ENCODE assay signal across 19 cellular contexts in the genomic region with DNA sequence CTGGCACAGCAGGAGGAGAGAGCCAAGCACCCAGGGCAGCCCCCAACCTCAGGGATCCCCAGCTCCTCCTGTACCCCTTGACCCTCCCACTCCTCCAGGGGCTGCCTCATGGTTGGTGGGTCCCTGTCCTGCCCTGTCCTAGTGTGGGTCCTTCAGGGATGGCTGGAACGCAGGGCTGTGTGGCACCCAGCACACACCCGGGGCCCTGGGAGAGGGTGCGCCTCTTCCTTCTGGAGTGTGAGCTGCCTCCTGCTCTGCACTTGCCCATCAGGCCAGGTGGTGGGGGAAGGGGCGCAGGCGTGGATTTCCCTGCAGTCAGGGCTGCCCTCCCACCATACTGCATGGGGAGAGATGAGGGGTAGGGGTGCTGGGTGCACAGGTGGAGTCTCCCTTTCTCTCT. TPM values are rescaled to one million over a fixed set of nuclear protein-coding genes. Genes with fewer than 3 reads are reported as not detected.
"Had no signal": no experiment of that assay in that cellular context is flagged by ENCODE, and none has a peak within 500 bp of the region (broad histone marks: within the 10 kb centered on the region; RNA-seq: fewer than 3 reads in every experiment).

No MANE protein-coding gene starts in this region.

- H3K27ac Mint-ChIP-seq: activated CD4-positive, alpha-beta memory T cell treated with anti-CD3 and anti-CD28 coated beads, Interleukin-2, amount 10 ng/mL, durations not matched to agents 7 days and 5 days; activated CD4-positive, alpha-beta T cell treated with anti-CD3 and anti-CD28 coated beads for 36 hours; activated naive CD4-positive, alpha-beta T cell treated with anti-CD3 and anti-CD28 coated beads, Interleukin-2, amount 50 U/mL, for 72 hours; activated T-cell treated with anti-CD3 and anti-CD28 coated beads, Interleukin-2, amount 50 U/mL, for 72 hours; memory B cell; natural killer cell; progenitor cell of endocrine pancreas had no signal

- FAIRE-seq: kidney had no signal

- H3K4me1 ChIP-seq: tibial nerve, vagina had no signal

- H3K9me3 ChIP-seq: vagina had no signal

- H3K36me3 ChIP-seq: cardiac muscle cell, left lung, right atrium auricular region, tibial nerve, vagina had no signal

- H3K4me2 ChIP-seq: smooth muscle cell had no signal

- H3K4me3 ChIP-seq: cardiac muscle cell, left lung, right atrium auricular region, smooth muscle cell, tibial nerve, vagina had no signal

- H3K4me3 Mint-ChIP-seq: activated CD4-positive, alpha-beta memory T cell treated with anti-CD3 and anti-CD28 coated beads, Interleukin-2, amount 10 ng/mL, durations not matched to agents 7 days and 5 days; activated CD4-positive, alpha-beta T cell treated with anti-CD3 and anti-CD28 coated beads for 36 hours; activated T-cell treated with anti-CD3 and anti-CD28 coated beads, Interleukin-2, amount 50 U/mL, for 72 hours; memory B cell; natural killer cell had no signal

- H3K9me3 Mint-ChIP-seq: natural killer cell had no signal

- H3K27me3 ChIP-seq: cardiac muscle cell, right atrium auricular region, tibial nerve, vagina had no signal

- DNase-seq: activated CD4-positive, alpha-beta memory T cell treated with anti-CD3 and anti-CD28 coated beads, Interleukin-2, amount 10 ng/mL, durations not matched to agents 7 days and 5 days; activated CD4-positive, alpha-beta T cell treated with anti-CD3 and anti-CD28 coated beads for 36 hours; activated CD8-positive, alpha-beta memory T cell treated with anti-CD3 and anti-CD28 coated beads, Interleukin-2, amount 50 U/mL, for 4 hours; activated gamma-delta T cell; activated T-cell treated with anti-CD3 and anti-CD28 coated beads, Interleukin-2, amount 50 U/mL, for 72 hours; kidney; left lung; natural killer cell; nucleus accumbens; T-helper 2 cell had no signal

- H3K27ac ChIP-seq: cardiac muscle cell, left lung, right atrium auricular region, tibial nerve, vagina had no signal

- ATAC-seq: activated CD4-positive, alpha-beta T cell treated with anti-CD3 and anti-CD28 coated beads for 36 hours; activated naive CD4-positive, alpha-beta T cell treated with anti-CD3 and anti-CD28 coated beads, Interleukin-2, amount 50 U/mL, for 72 hours; left lung; natural killer cell had no signal

- H3K36me3 Mint-ChIP-seq: natural killer cell had no signal

- H3K27me3 Mint-ChIP-seq: activated CD4-positive, alpha-beta memory T cell treated with anti-CD3 and anti-CD28 coated beads, Interleukin-2, amount 10 ng/mL, durations not matched to agents 7 days and 5 days; activated CD4-positive, alpha-beta T cell treated with anti-CD3 and anti-CD28 coated beads for 36 hours had no signal

RNA-seq across cellular contexts. Expression of a gene that starts 55.8 kb away (rescaled TPM):
- total RNA-seq: activated CD4-positive, alpha-beta memory T cell treated with anti-CD3 and anti-CD28 coated beads, Interleukin-2, amount 10 ng/mL, durations not matched to agents 7 days and 5 days; activated CD4-positive, alpha-beta T cell treated with anti-CD3 and anti-CD28 coated beads for 36 hours; activated naive CD4-positive, alpha-beta T cell treated with anti-CD3 and anti-CD28 coated beads, Interleukin-2, amount 50 U/mL, for 72 hours; activated T-cell treated with anti-CD3 and anti-CD28 coated beads, Interleukin-2, amount 50 U/mL, for 72 hours; cardiac muscle cell; kidney; left lung; natural killer cell; progenitor cell of endocrine pancreas; right atrium auricular region; smooth muscle cell; tibial nerve; vagina had no signal
- polyA plus RNA-seq: cardiac muscle cell, esophagus, smooth muscle cell had no signal
